ENCODE assay signal across 15 cellular contexts in the genomic region with DNA sequence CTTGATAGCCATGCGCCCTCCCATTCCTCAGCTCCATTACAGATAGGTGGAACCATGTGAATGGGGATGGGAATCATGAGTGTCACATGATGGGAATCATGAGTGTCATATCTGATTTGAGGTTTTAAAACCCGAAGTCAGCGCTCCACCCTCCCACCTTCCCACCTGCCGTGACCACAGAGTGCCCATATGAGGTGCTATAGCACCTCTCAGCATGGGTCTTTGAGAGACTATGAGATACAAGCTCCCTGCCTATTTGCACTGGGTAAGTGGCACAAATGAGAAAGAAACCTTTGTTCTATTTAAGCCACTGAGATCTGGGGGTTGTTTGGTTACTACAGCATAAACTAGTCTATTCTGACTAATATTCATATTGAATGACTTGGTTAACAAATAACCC.
A peak's percentile ranks its signal among the peaks of the same experiment; 100 is the strongest.
DNase-seq lines count a peak whose midpoint lies in the region; ATAC-seq, FAIRE-seq and TF ChIP-seq lines count a peak whose summit lies in the region.
"Had no signal": no experiment of that assay in that cellular context is flagged by ENCODE, and none has a peak within 500 bp of the region (broad histone marks: within the 10 kb centered on the region; RNA-seq: fewer than 3 reads in every experiment).

No MANE protein-coding gene starts in this region.

- H3K23ac ChIP-seq in H1 (ENCODE audit: insufficient read length) = no peak overlapping the region
- no peak overlapping the region for H3K23ac ChIP-seq in mesendoderm (ENCODE audit: low read length)

- no peak overlapping the region for H2BK20ac ChIP-seq in H1 (ENCODE audit: low read length)

- TF ChIP-seq CTCF in Calu3 (IDR thresholded peaks at IDR 0.05; ENCODE audit: unreplicated experiment) (peak; percentile 27), H1 (IDR thresholded peaks at IDR 0.05; ENCODE audit: control extremely low read depth in 1 of 3, insufficient read depth in 1 of 3, low read depth in 1 of 3, low read length in 3 of 3) (peak in 1 of 3 experiments; percentile 3; a peak in 1 of 4 replicates), coronary artery (IDR thresholded peaks at IDR 0.05) (no peak)

- H3K79me1 ChIP-seq in H1 (ENCODE audit: low read depth, low read length) = no peaks in the 10 kb centered on the region
- no peaks in the 10 kb centered on the region for H3K79me1 ChIP-seq in mesendoderm (ENCODE audit: low read length)

- H3K4me1 Mint-ChIP-seq in Calu3 (ENCODE audit: low read depth, unreplicated experiment) = peaks cover 41% of the 10 kb centered on the region

- H2BK5ac ChIP-seq in H1 (ENCODE audit: low read depth, low read length) (no peak overlapping the region), mesendoderm (ENCODE audit: low read length) (no peak overlapping the region)

- H2BK12ac ChIP-seq in H1 (ENCODE audit: low read depth, low read length) = no peak overlapping the region

- no peak overlapping the region for H3K4me2 ChIP-seq in H1 (ENCODE audit: insufficient read depth in 1 of 2, low read depth in 2 of 2, low read length in 2 of 2)
- H3K4me2 ChIP-seq in mesendoderm (ENCODE audit: low read length) = no peak overlapping the region

- no peak overlapping the region for H3K14ac ChIP-seq in H1 (ENCODE audit: insufficient read length)

- H2AK5ac ChIP-seq in H1 (ENCODE audit: low read depth, low read length) = no peak overlapping the region
- H2AK5ac ChIP-seq in mesendoderm (ENCODE audit: low read length) = no peak overlapping the region

- no peak overlapping the region for H4K5ac ChIP-seq in H1 (ENCODE audit: insufficient read length, low read depth, low read length)
- no peak overlapping the region for H4K5ac ChIP-seq in mesendoderm (ENCODE audit: low read length)

- H3K4ac ChIP-seq in H1 (replicated peaks; ENCODE audit: insufficient read length, low read depth, low read length) = no peak overlapping the region
- no peak overlapping the region for H3K4ac ChIP-seq in mesendoderm (ENCODE audit: low read depth, low read length)

- H3K4me1 ChIP-seq in H1 (replicated peaks in 1 of 4; ENCODE audit: control insufficient read depth in 3 of 4, insufficient read depth in 4 of 4, low read length in 3 of 4) (no peaks in the 10 kb centered on the region), mesendoderm (ENCODE audit: control insufficient read depth, low read depth, low read length) (no peaks in the 10 kb centered on the region)

- no peak for FAIRE-seq in H1 (lab: Jason Lieb, UNC)
- FAIRE-seq: RCC 7860 had no signal

- H4K8ac ChIP-seq in H1 (ENCODE audit: extremely low read depth, insufficient read depth, low read length) (no peak overlapping the region), mesendoderm (ENCODE audit: low read depth, low read length) (no peak overlapping the region)

- POLR2A ChIA-PET in H1 (lab: Charles Lee; ENCODE audit: partially characterized antibody) = no interaction called here

- peak; percentile 8 to 33; a peak in 2 of 4 replicates for TF ChIP-seq RAD21 in H1 (IDR thresholded peaks at IDR 0.05 in 1 of 2, conservative IDR thresholded peaks at IDR 0.05 in 1 of 2; ENCODE audit: low read depth in 2 of 2, low read length in 2 of 2)

- H2BK120ac ChIP-seq in H1 (replicated peaks; ENCODE audit: low read depth, low read length) = no peak overlapping the region
- H2BK120ac ChIP-seq in mesendoderm (ENCODE audit: low read depth, low read length) = no peak overlapping the region

- no peak overlapping the region for H2AFZ ChIP-seq in H1 (ENCODE audit: low read length)

- no peak for TF ChIP-seq POLR2A in H1 (IDR thresholded peaks at IDR 0.05; ENCODE audit: control extremely low read depth in 1 of 2, low read depth in 2 of 2, low read length in 2 of 2)

- intact Hi-C loops in Calu3 (cut with micrococcal nuclease; ENCODE audit: unreplicated experiment) = loop anchor here (2.0 to 5.0 kb wide), 4 partner anchors 24 to 139 kb away; a partner anchor contains a TSS

- DNase-seq in Calu3 (peak; percentile 62), NCI-H748 (lab: John Stamatoyannopoulos, UW; ENCODE audit: unreplicated experiment) (peak; percentile 67), H1 (ENCODE audit: low read depth in 1 of 2, low spot score in 2 of 2) (no peak), mesendoderm (peak; percentile 41), coronary artery (ENCODE audit: low spot score) (no peak), NCI-H2107 treated with DMSO at 0.1 percent for 48 hours (lab: John Stamatoyannopoulos, UW; ENCODE audit: unreplicated experiment) (no peak)
- DNase-seq: GF-D8, NCI-H146, NCI-H2107, NCI-H345, NCI-H526 treated with DMSO at 0.1 percent for 48 hours, SHP77 had no signal

- peaks cover 3% of the 10 kb centered on the region; the same call in 1 of the 2 replicates for H3K23me2 ChIP-seq in H1 (ENCODE audit: low read depth, low read length)

- peaks cover 8% of the 10 kb centered on the region for H3K36me3 Mint-ChIP-seq in Calu3 (ENCODE audit: insufficient read depth, unreplicated experiment)

- no peak overlapping the region for H2BK15ac ChIP-seq in H1 (ENCODE audit: low read length)
- H2BK15ac ChIP-seq in mesendoderm (replicated peaks; ENCODE audit: low read depth) = no peak overlapping the region

- H3K27me3 ChIP-seq in H1 (replicated peaks in 1 of 4; ENCODE audit: control insufficient read depth in 3 of 4, extremely low read depth in 1 of 4, insufficient read depth in 3 of 4, low read length in 3 of 4) (no peaks in the 10 kb centered on the region), mesendoderm (ENCODE audit: insufficient read depth, low read length, poor library complexity) (no peaks in the 10 kb centered on the region)

- H3K18ac ChIP-seq in H1 (ENCODE audit: extremely low read depth, low read length) (no peak overlapping the region), mesendoderm (ENCODE audit: low read length) (no peak overlapping the region)

- H3K4me3 ChIP-seq in H1 (ENCODE audit: extremely low read depth in 1 of 4, insufficient read depth in 2 of 4, low read depth in 3 of 4, low read length in 4 of 4) (no peak overlapping the region), mesendoderm (ENCODE audit: low read length) (no peak overlapping the region), coronary artery (no peak overlapping the region)

- BruUV-seq in Calu3 (replicated peaks; lab: Mats Ljungman, UMichigan) = no TSS peak

- WGBS in H1 (ENCODE audit: extremely low coverage in 1 of 2, insufficient coverage in 1 of 2, insufficient read length in 1 of 2, insufficient replicate concordance in 2 of 2, low coverage in 1 of 2, low lambda C conversion rate in 2 of 2, missing lambda C conversion rate in 1 of 2), 2 experiments = 76% methylated on average over 4 of the region's 4 CpGs; no CpG with 5 or more reads in 1 of the 2 experiments
- no CpG with 5 or more reads among the region's 4 CpGs for WGBS in mesendoderm (ENCODE audit: extremely low coverage, insufficient coverage, low lambda C conversion rate)

- no peaks in the 10 kb centered on the region for H3K79me2 ChIP-seq in H1 (ENCODE audit: control insufficient read depth in 1 of 2, insufficient read depth in 2 of 2, low read length in 2 of 2)
- H3K79me2 ChIP-seq in mesendoderm (ENCODE audit: control insufficient read depth, insufficient read depth, low read length) = no peaks in the 10 kb centered on the region

- H3K27ac Mint-ChIP-seq in Calu3 (ENCODE audit: unreplicated experiment) = peak overlapping the region; percentile 66

- H3K9me3 Mint-ChIP-seq in Calu3 (ENCODE audit: low read depth, unreplicated experiment) = peaks cover 13% of the 10 kb centered on the region

- no peaks in the 10 kb centered on the region for H4K20me1 ChIP-seq in H1 (replicated peaks in 1 of 2; ENCODE audit: control insufficient read depth in 1 of 2, insufficient read depth in 2 of 2, low read length in 2 of 2)

- no peaks in the 10 kb centered on the region for H3K27me3 Mint-ChIP-seq in Calu3 (ENCODE audit: unreplicated experiment)

- H3K9ac ChIP-seq in H1 (replicated peaks in 1 of 4; ENCODE audit: extremely low read depth in 1 of 4, low read depth in 3 of 4, low read length in 3 of 4) (no peak overlapping the region), mesendoderm (ENCODE audit: low read length) (no peak overlapping the region)

- H3K9me3 ChIP-seq in H1 (ENCODE audit: insufficient read depth in 2 of 2, low read depth in 1 of 2, low read length in 1 of 2) = no peaks in the 10 kb centered on the region

- H3K56ac ChIP-seq in H1 (replicated peaks; ENCODE audit: insufficient read length, low read depth, low read length) = no peak overlapping the region
- H3K56ac ChIP-seq in mesendoderm (ENCODE audit: low read length) = no peak overlapping the region

- CTCF ChIA-PET in Calu3 (lab: Charles Lee) (interaction anchor here (0.6 to 2.4 kb wide), 10 partner anchors 13 to 1460 kb away, joined by 3 to 31 read pairs (median 4); a partner anchor contains a TSS), H1 (lab: Charles Lee; ENCODE audit: partially characterized antibody) (interaction anchor here (0.6 to 1.1 kb wide), 3 partner anchors 35 to 1083 kb away, joined by 3 to 4 read pairs (median 3); no protein-coding TSS in a partner anchor)

- TF ChIP-seq EP300 in H1 (IDR thresholded peaks at IDR 0.05; ENCODE audit: borderline replicate concordance in 1 of 2, low read depth in 2 of 2, low read length in 2 of 2) = no peak

- no peak overlapping the region for H4K91ac ChIP-seq in H1 (replicated peaks; ENCODE audit: insufficient read length, low read length)

- H3K36me3 ChIP-seq in H1 (ENCODE audit: control insufficient read depth in 2 of 4, insufficient read depth in 4 of 4, low read length in 3 of 4) (no peaks in the 10 kb centered on the region), mesendoderm (ENCODE audit: control insufficient read depth, insufficient read depth, low read length) (no peaks in the 10 kb centered on the region)

- no peak for ATAC-seq in GM18868 (IDR thresholded peaks at IDR 0.05; ENCODE audit: unreplicated experiment)
- no peak for ATAC-seq in GM18867 (IDR thresholded peaks at IDR 0.05; ENCODE audit: unreplicated experiment)

- no peak overlapping the region for H3K27ac ChIP-seq in H1 (ENCODE audit: low read depth, low read length)
- no peak overlapping the region for H3K27ac ChIP-seq in mesendoderm (ENCODE audit: low read depth, low read length)
- H3K27ac ChIP-seq in coronary artery = no peak overlapping the region

- peak overlapping the region; percentile 27 for H3K4me3 Mint-ChIP-seq in Calu3 (ENCODE audit: low read depth, unreplicated experiment)

TF ChIP-seq in H1, 55 proteins besides CTCF, POLR2A, EP300 and RAD21:
- TF ChIP-seq RNF2 (IDR thresholded peaks at IDR 0.05; ENCODE audit: borderline replicate concordance, low read depth, low read length, missing control alignments, poor library complexity, severe bottlenecking) (no peak), FOSL1 (IDR thresholded peaks at IDR 0.05; ENCODE audit: insufficient read depth, low read depth, low read length) (no peak)

Comparison
In these comparisons a context has a peak if more than half of its experiments do, and no peak if none do; other contexts are left out.
1. DNase-seq: peak in Calu3 (single experiment), NCI-H748 (single experiment) and mesendoderm (single experiment); none in H1 (0 of 2), coronary artery (single experiment) and NCI-H2107 treated with DMSO at 0.1 percent for 48 hours (single experiment).